Comparison of ENCODE assay signal across 1 cellular context in the genomic region with DNA sequence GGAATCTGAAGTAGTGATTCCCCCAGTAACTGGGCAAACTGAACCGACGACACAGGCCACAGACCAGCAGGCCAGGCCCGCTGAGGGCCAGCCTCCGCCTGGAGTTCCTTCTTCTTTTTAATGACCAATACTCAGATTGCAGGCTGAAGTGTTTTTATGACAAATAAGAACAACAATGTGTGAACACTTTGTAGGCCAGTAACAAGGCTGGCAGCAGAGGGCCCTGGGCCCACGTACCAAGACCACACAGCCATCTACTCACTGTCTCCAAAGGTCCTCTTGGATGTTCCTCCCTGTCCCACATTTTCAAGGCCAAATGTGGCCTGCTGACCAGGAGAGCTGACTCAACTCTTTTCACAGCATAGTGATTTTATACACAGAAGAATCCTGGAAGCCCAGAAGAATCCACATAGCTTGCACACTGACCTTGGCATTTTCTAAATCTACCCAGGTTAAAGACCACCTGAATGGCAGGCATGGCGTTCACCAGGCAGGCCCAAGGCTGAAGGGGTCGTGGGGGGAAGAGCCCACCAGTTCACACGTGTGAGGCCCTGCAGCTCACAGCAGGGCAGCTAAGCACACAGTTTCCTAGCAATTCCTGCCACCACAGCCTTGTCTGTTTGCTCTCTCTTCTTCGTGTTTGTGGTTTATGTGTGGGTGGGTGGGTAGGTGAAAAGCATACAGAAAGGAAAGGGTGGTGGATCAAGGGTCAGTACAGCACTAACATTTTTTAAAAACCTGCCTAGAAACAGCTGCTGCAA.
TF ChIP-seq lines count a peak whose summit lies in the region.

No MANE protein-coding gene starts in this region.

TF ChIP-seq in GM12878, 131 proteins besides CTCF, POLR2A, EP300 and RAD21 (continued from another document and continues in another):
- TF ChIP-seq, protein P1, sequence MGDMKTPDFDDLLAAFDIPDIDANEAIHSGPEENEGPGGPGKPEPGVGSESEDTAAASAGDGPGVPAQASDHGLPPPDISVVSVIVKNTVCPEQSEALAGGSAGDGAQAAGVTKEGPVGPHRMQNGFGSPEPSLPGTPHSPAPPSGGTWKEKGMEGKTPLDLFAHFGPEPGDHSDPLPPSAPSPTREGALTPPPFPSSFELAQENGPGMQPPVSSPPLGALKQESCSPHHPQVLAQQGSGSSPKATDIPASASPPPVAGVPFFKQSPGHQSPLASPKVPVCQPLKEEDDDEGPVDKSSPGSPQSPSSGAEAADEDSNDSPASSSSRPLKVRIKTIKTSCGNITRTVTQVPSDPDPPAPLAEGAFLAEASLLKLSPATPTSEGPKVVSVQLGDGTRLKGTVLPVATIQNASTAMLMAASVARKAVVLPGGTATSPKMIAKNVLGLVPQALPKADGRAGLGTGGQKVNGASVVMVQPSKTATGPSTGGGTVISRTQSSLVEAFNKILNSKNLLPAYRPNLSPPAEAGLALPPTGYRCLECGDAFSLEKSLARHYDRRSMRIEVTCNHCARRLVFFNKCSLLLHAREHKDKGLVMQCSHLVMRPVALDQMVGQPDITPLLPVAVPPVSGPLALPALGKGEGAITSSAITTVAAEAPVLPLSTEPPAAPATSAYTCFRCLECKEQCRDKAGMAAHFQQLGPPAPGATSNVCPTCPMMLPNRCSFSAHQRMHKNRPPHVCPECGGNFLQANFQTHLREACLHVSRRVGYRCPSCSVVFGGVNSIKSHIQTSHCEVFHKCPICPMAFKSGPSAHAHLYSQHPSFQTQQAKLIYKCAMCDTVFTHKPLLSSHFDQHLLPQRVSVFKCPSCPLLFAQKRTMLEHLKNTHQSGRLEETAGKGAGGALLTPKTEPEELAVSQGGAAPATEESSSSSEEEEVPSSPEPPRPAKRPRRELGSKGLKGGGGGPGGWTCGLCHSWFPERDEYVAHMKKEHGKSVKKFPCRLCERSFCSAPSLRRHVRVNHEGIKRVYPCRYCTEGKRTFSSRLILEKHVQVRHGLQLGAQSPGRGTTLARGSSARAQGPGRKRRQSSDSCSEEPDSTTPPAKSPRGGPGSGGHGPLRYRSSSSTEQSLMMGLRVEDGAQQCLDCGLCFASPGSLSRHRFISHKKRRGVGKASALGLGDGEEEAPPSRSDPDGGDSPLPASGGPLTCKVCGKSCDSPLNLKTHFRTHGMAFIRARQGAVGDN (IDR thresholded peaks at IDR 0.05) = peak; percentile 53; the same call in 1 of the 2 replicates
- TF ChIP-seq HCFC1 (IDR thresholded peaks at IDR 0.05; ENCODE audit: low read length) (no peak), MXI1 (IDR thresholded peaks at IDR 0.05; ENCODE audit: low read depth, low read length) (peak; percentile 40), SUZ12 (IDR thresholded peaks at IDR 0.05; ENCODE audit: unreplicated experiment) (no peak), JUND (IDR thresholded peaks at IDR 0.05; ENCODE audit: low read depth, low read length) (no peak), NBN (IDR thresholded peaks at IDR 0.05) (peak; percentile 81; the same call in 1 of the 2 replicates), NR2F1 (conservative IDR thresholded peaks at IDR 0.05) (peak; percentile 80), NFXL1 (IDR thresholded peaks at IDR 0.05; ENCODE audit: borderline replicate concordance) (no peak), BACH1 (IDR thresholded peaks at IDR 0.05; ENCODE audit: borderline replicate concordance) (0 out of 2 replicates have a peak, but pooled peaks have one; percentile 14), TCF12 (IDR thresholded peaks at IDR 0.05; ENCODE audit: low read depth, low read length) (peak; percentile 31; the same call in 1 of the 2 replicates), BCL3 (IDR thresholded peaks at IDR 0.05; ENCODE audit: borderline replicate concordance, insufficient read depth, low read depth, low read length, poor library complexity, severe bottlenecking) (no peak), PAX5 (IDR thresholded peaks at IDR 0.05; ENCODE audit: borderline replicate concordance, low read depth, low read length) (no peak), MEF2B (IDR thresholded peaks at IDR 0.05; ENCODE audit: partially characterized antibody, poor library complexity, severe bottlenecking) (peak; percentile 25), CBFB (IDR thresholded peaks at IDR 0.05; ENCODE audit: low read depth) (peak; percentile 73; the same call in 1 of the 2 replicates), PKNOX1 (IDR thresholded peaks at IDR 0.05) (no peak), KAT2A (conservative IDR thresholded peaks at IDR 0.05; ENCODE audit: control insufficient read depth, low read depth, low read length) (no peak), CBX5 (IDR thresholded peaks at IDR 0.05; ENCODE audit: low read depth) (0 out of 2 replicates have a peak, but pooled peaks have one; percentile 76), SRF (IDR thresholded peaks at IDR 0.05; ENCODE audit: low read depth in 2 of 2, low read length in 2 of 2) (no peak), TCF7 (IDR thresholded peaks at IDR 0.05; ENCODE audit: borderline replicate concordance) (no peak), ZNF622 (IDR thresholded peaks at IDR 0.05) (no peak), E2F8 (IDR thresholded peaks at IDR 0.05; ENCODE audit: low read depth, partially characterized antibody) (no peak), ATF7 (IDR thresholded peaks at IDR 0.05; ENCODE audit: low read depth) (0 out of 2 replicates have a peak, but pooled peaks have one; percentile 40), KLF5 (IDR thresholded peaks at IDR 0.05; ENCODE audit: partially characterized antibody) (no peak), JUNB (IDR thresholded peaks at IDR 0.05) (no peak), HDGF (IDR thresholded peaks at IDR 0.05) (no peak), WRNIP1 (IDR thresholded peaks at IDR 0.05; ENCODE audit: borderline replicate concordance, low read depth, low read length) (no peak), LARP7 (IDR thresholded peaks at IDR 0.05) (no peak; the same call in 1 of the 2 replicates), BCLAF1 (IDR thresholded peaks at IDR 0.05) (no peak), SMC3 (IDR thresholded peaks at IDR 0.05; ENCODE audit: borderline replicate concordance, low read length) (no peak), POLR2AphosphoS5 (IDR thresholded peaks at IDR 0.05; ENCODE audit: low read length) (0 out of 2 replicates have a peak, but pooled peaks have one; percentile 27), HSF1 (IDR thresholded peaks at IDR 0.05; ENCODE audit: low read depth, low read length) (no peak), ZNF24 (IDR thresholded peaks at IDR 0.05) (peak; percentile 76; the same call in 1 of the 2 replicates), MTA3 (IDR thresholded peaks at IDR 0.05; ENCODE audit: borderline replicate concordance, low read length) (no peak), MYC (IDR thresholded peaks at IDR 0.05; ENCODE audit: insufficient read depth, insufficient read length, insufficient replicate concordance, low read length, severe bottlenecking) (no peak)
- TF ChIP-seq, protein P2, sequence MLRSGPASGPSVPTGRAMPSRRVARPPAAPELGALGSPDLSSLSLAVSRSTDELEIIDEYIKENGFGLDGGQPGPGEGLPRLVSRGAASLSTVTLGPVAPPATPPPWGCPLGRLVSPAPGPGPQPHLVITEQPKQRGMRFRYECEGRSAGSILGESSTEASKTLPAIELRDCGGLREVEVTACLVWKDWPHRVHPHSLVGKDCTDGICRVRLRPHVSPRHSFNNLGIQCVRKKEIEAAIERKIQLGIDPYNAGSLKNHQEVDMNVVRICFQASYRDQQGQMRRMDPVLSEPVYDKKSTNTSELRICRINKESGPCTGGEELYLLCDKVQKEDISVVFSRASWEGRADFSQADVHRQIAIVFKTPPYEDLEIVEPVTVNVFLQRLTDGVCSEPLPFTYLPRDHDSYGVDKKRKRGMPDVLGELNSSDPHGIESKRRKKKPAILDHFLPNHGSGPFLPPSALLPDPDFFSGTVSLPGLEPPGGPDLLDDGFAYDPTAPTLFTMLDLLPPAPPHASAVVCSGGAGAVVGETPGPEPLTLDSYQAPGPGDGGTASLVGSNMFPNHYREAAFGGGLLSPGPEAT (IDR thresholded peaks at IDR 0.05; ENCODE audit: low read depth) = peak; percentile 76
- TF ChIP-seq, protein P3, sequence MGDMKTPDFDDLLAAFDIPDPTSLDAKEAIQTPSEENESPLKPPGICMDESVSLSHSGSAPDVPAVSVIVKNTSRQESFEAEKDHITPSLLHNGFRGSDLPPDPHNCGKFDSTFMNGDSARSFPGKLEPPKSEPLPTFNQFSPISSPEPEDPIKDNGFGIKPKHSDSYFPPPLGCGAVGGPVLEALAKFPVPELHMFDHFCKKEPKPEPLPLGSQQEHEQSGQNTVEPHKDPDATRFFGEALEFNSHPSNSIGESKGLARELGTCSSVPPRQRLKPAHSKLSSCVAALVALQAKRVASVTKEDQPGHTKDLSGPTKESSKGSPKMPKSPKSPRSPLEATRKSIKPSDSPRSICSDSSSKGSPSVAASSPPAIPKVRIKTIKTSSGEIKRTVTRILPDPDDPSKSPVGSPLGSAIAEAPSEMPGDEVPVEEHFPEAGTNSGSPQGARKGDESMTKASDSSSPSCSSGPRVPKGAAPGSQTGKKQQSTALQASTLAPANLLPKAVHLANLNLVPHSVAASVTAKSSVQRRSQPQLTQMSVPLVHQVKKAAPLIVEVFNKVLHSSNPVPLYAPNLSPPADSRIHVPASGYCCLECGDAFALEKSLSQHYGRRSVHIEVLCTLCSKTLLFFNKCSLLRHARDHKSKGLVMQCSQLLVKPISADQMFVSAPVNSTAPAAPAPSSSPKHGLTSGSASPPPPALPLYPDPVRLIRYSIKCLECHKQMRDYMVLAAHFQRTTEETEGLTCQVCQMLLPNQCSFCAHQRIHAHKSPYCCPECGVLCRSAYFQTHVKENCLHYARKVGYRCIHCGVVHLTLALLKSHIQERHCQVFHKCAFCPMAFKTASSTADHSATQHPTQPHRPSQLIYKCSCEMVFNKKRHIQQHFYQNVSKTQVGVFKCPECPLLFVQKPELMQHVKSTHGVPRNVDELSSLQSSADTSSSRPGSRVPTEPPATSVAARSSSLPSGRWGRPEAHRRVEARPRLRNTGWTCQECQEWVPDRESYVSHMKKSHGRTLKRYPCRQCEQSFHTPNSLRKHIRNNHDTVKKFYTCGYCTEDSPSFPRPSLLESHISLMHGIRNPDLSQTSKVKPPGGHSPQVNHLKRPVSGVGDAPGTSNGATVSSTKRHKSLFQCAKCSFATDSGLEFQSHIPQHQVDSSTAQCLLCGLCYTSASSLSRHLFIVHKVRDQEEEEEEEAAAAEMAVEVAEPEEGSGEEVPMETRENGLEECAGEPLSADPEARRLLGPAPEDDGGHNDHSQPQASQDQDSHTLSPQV (IDR thresholded peaks at IDR 0.05) = 0 out of 2 replicates have a peak, but pooled peaks have one; percentile 1
